Comparison of ENCODE assay signal across 15 cellular contexts in the genomic region with DNA sequence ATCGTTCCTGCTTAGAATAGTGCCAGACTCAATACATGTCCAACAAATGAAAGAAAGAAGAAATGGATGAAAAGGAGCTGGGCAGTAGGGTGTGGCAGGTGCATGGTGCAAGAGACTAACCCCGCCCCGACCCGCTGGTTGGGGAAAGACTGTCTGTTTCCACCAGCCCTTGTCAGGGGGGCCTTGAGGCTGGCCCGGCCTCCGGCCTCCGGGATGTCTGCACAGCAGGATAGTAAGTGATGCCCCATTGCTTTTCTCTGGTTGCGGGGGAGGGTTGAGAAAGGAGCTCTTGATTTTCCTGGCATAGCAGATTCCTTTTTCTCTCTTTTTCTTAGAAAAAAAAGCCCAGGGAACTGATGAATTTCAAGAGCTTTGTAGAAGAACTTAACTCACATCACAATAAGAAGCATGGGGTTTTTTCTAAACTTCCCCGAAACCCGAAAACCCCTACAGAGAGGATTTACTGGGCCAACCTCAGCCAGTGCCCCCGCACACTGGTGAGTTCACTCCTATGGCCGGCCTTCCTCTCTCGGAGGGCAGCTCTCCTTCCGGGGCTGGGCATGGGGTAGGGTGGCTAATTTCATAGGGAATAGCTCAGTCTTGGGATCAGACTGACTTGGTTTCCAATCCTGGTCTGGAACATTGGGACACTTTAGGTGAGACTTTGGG. TPM values are rescaled to one million over a fixed set of nuclear protein-coding genes. Genes with fewer than 3 reads are reported as not detected.
A peak's percentile ranks its signal among the peaks of the same experiment; 100 is the strongest.
DNase-seq lines count a peak whose midpoint lies in the region; ATAC-seq and TF ChIP-seq lines count a peak whose summit lies in the region.
"Had no signal": no experiment of that assay in that cellular context is flagged by ENCODE, and none has a peak within 500 bp of the region (broad histone marks: within the 10 kb centered on the region; RNA-seq: fewer than 3 reads in every experiment).

No MANE protein-coding gene starts in this region.

- H3K4me1 Mint-ChIP-seq in stimulated activated naive CD8-positive, alpha-beta T cell treated with anti-CD3 and anti-CD28 coated beads, Interleukin-15, amount 100 ng/mL, for 72 hours = peaks cover 35% of the 10 kb centered on the region
- H3K4me1 Mint-ChIP-seq: activated B cell treated with CpG ODN at 0.5 μM for 24 hours had no signal

- no peaks in the 10 kb centered on the region for H3K9me3 ChIP-seq in colonic mucosa
- no peaks in the 10 kb centered on the region for H3K9me3 ChIP-seq in mucosa of descending colon
- H3K9me3 ChIP-seq: psoas muscle, thoracic aorta had no signal

- peak overlapping the region; percentile 25 to 46 for H3K4me3 Mint-ChIP-seq in stimulated activated naive CD8-positive, alpha-beta T cell treated with anti-CD3 and anti-CD28 coated beads, Interleukin-15, amount 100 ng/mL, for 72 hours
- H3K4me3 Mint-ChIP-seq: activated B cell treated with CpG ODN at 0.5 μM for 24 hours had no signal

- H3K4me3 ChIP-seq in colonic mucosa = no peak overlapping the region
- H3K4me3 ChIP-seq in mucosa of descending colon = no peak overlapping the region
- H3K4me3 ChIP-seq: psoas muscle, thoracic aorta had no signal

- H3K9ac ChIP-seq in colonic mucosa (ENCODE audit: low read depth in 2 of 2, low read length in 2 of 2) = peak overlapping the region in 1 of 2 donors; percentile 39

- H3K36me3 ChIP-seq in colonic mucosa (no peaks in the 10 kb centered on the region), mucosa of descending colon (ENCODE audit: low read depth) (no peaks in the 10 kb centered on the region)
- H3K36me3 ChIP-seq: thoracic aorta had no signal

- no peaks in the 10 kb centered on the region for H3K27me3 ChIP-seq in colonic mucosa

- H3K4me1 ChIP-seq in colonic mucosa = no peaks in the 10 kb centered on the region
- H3K4me1 ChIP-seq in mucosa of descending colon (ENCODE audit: low read depth) = peaks cover 10% of the 10 kb centered on the region
- H3K4me1 ChIP-seq: psoas muscle had no signal

- H3K27ac ChIP-seq in colonic mucosa (no peak overlapping the region), RWPE1 (no peak overlapping the region)
- H3K27ac ChIP-seq: psoas muscle, thoracic aorta had no signal

- H3K9me3 Mint-ChIP-seq in stimulated activated naive CD8-positive, alpha-beta T cell treated with anti-CD3 and anti-CD28 coated beads, Interleukin-15, amount 100 ng/mL, for 72 hours = no peaks in the 10 kb centered on the region
- H3K9me3 Mint-ChIP-seq: activated B cell treated with CpG ODN at 0.5 μM for 24 hours had no signal

- POLR2A ChIA-PET in RWPE1 (lab: Yijun Ruan, JAX; ENCODE audit: low non-redundant PET) = no interaction called here

- peak overlapping the region in 1 of 2 donors; percentile 31 for H3K27ac Mint-ChIP-seq in stimulated activated naive CD8-positive, alpha-beta T cell treated with anti-CD3 and anti-CD28 coated beads, Interleukin-15, amount 100 ng/mL, for 72 hours
- H3K27ac Mint-ChIP-seq: activated B cell treated with CpG ODN at 0.5 μM for 24 hours had no signal

- intact Hi-C loops in colonic mucosa (cut with DNase I) (loop anchor here (5.0 kb wide), 2 partner anchors 141 to 316 kb away; no protein-coding TSS in a partner anchor), mucosa of descending colon (cut with DNase I, micrococcal nuclease) (loop anchor here in 1 of 2 donors (5.0 kb wide), 1 partner anchor 141 kb away; no protein-coding TSS in a partner anchor)

- no peak for ATAC-seq in stimulated activated naive CD8-positive, alpha-beta T cell treated with anti-CD3 and anti-CD28 coated beads, Interleukin-15, amount 100 ng/mL, for 72 hours
- ATAC-seq in stimulated activated naive CD8-positive, alpha-beta T cell treated with anti-CD3 and anti-CD28 coated beads, Interleukin-15, Interleukin-2, amounts not matched to agents 100 U/mL and 50 U/mL, for 24 hours = no peak
- ATAC-seq in mucosa of descending colon (no peak), GM18907 (IDR thresholded peaks at IDR 0.05; ENCODE audit: unreplicated experiment) (no peak)
- ATAC-seq: psoas muscle had no signal

- CTCF ChIA-PET in RWPE1 (lab: Yijun Ruan, JAX) = interaction anchor here (0.8 kb wide), 2 partner anchors 12 to 109 kb away, joined by 3 to 5 read pairs; no protein-coding TSS in a partner anchor

- H3K27me3 Mint-ChIP-seq in stimulated activated naive CD8-positive, alpha-beta T cell treated with anti-CD3 and anti-CD28 coated beads, Interleukin-15, amount 100 ng/mL, for 72 hours = no peaks in the 10 kb centered on the region

- TF ChIP-seq CTCF in colonic mucosa (IDR thresholded peaks at IDR 0.05) (no peak), mucosa of descending colon (IDR thresholded peaks at IDR 0.05) (no peak), RWPE1 (conservative IDR thresholded peaks at IDR 0.05; ENCODE audit: low read depth) (no peak)

- DNase-seq in stimulated activated naive CD8-positive, alpha-beta T cell treated with anti-CD3 and anti-CD28 coated beads, Interleukin-15, amount 100 ng/mL, for 72 hours = no peak
- no peak for DNase-seq in stimulated activated naive CD8-positive, alpha-beta T cell treated with anti-CD3 and anti-CD28 coated beads, Interleukin-15, Interleukin-2, amounts not matched to agents 100 U/mL and 50 U/mL, for 24 hours
- DNase-seq in colonic mucosa = peak; percentile 49
- DNase-seq in mucosa of descending colon = peak in 2 of 3 donors; percentile 62
- DNase-seq in NCI-H82 (lab: John Stamatoyannopoulos, UW) = no peak
- DNase-seq in activated gamma-delta T cell (lab: John Stamatoyannopoulos, UW) = no peak
- no peak for DNase-seq in RWPE1 (ENCODE audit: low spot score)
- DNase-seq: activated B cell treated with CpG ODN at 0.5 μM for 24 hours, caudate nucleus, GF-D8, NCI-H2107, NCI-H748 treated with DMSO at 0.1 percent for 48 hours, psoas muscle had no signal

RNA-seq across cellular contexts. Expression of a gene that starts 12.5 kb away (rescaled TPM):
- total RNA-seq in colonic mucosa (10 to 100 TPM; 52.4 to 80.6 TPM), mucosa of descending colon (100 to 1,000 TPM in 1 of 3 donors, 10 to 100 TPM in 2; 51.6 to 122 (median 70.8) TPM)

RNA-seq across cellular contexts. Expression of a gene that starts 49.3 kb away (rescaled TPM):
- total RNA-seq in colonic mucosa (10 to 100 TPM; 11.1 to 11.2 TPM), mucosa of descending colon (1 to 10 TPM; 6.4 to 8.7 (median 7.2) TPM)

Comparison
In these comparisons a context has a peak if more than half of its experiments do, and no peak if none do; other contexts are left out.
1. DNase-seq: peak in colonic mucosa (single experiment) and mucosa of descending colon (2 of 3); none in stimulated activated naive CD8-positive, alpha-beta T cell treated with anti-CD3 and anti-CD28 coated beads, Interleukin-15, amount 100 ng/mL, for 72 hours (0 of 2), stimulated activated naive CD8-positive, alpha-beta T cell treated with anti-CD3 and anti-CD28 coated beads, Interleukin-15, Interleukin-2, amounts not matched to agents 100 U/mL and 50 U/mL, for 24 hours (single experiment), NCI-H82 (single experiment), activated gamma-delta T cell (single experiment) and RWPE1 (single experiment).